In the genomic region with DNA sequence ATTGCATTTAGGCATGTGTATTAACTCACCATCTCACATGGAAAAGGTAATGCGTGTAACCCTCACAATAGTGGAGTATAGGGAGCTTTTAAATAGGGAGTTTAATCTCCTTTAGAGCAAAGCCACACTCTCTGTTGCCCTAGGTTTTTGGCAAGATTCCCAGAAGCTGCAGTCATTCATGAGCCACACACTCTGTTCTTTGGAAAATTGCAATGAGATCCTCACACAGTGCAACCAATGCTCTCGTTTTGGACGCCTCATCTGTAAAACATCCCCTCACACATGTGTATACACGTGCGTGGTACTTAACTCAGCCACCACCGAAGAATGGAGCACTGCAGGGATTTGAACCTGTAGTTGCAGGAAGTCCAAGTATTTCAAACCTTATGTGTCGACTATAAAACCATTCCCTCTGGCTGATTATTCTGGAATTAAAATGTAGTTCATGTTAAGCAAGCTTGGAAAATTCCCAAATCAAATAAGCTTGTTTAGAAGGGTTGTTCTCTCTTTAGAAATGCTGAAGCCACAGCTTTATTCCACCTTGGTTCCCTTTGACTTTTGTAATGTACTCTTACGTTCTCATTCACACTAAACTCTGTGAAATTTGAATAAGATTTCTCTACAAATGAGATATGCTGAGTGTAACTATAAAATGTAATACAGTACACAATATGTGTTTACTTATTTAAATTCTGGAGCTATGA, we compare ENCODE assay signal across 11 cellular contexts.
A peak's percentile ranks its signal among the peaks of the same experiment; 100 is the strongest.
DNase-seq lines count a peak whose midpoint lies in the region.
"Had no signal": no experiment of that assay in that cellular context is flagged by ENCODE, and none has a peak within 500 bp of the region (broad histone marks: within the 10 kb centered on the region; RNA-seq: fewer than 3 reads in every experiment).

No MANE protein-coding gene starts in this region.

- H3K4me1 ChIP-seq in effector memory CD4-positive, alpha-beta T cell (ENCODE audit: control insufficient read depth, insufficient read depth, low read length, poor library complexity, severe bottlenecking): no peaks in the 10 kb centered on the region

- H3K36me3 ChIP-seq in effector memory CD4-positive, alpha-beta T cell (ENCODE audit: control insufficient read depth, insufficient read depth, low read length): no peaks in the 10 kb centered on the region

- DNase-seq in Ammon's horn (ENCODE audit: low spot score): peak; percentile 76
- DNase-seq in NCI-H128 (lab: John Stamatoyannopoulos, UW; ENCODE audit: unreplicated experiment): peak; percentile 95
- peak; percentile 21 for DNase-seq in RPMI8226
- DNase-seq in globus pallidus (ENCODE audit: low spot score): peak; percentile 30
- no peak for DNase-seq in effector memory CD4-positive, alpha-beta T cell
- no peak for DNase-seq in stimulated activated CD4-positive, alpha-beta T cell treated with anti-CD3 and anti-CD28 coated beads, Interleukin-4, amount 100 ng/mL, for 4 hours
- DNase-seq in islet precursor cell: no peak
- no peak for DNase-seq in SIG-M5 (lab: John Stamatoyannopoulos, UW)
- DNase-seq: CD8-positive, alpha-beta T cell; cortex of kidney; stimulated activated naive CD8-positive, alpha-beta T cell treated with anti-CD3 and anti-CD28 coated beads, Interleukin-15, amount 100 ng/mL, for 72 hours had no signal

- no peak overlapping the region for H3K27ac ChIP-seq in effector memory CD4-positive, alpha-beta T cell (ENCODE audit: insufficient read depth, low read length, poor library complexity, severe bottlenecking)

- H3K27me3 ChIP-seq in effector memory CD4-positive, alpha-beta T cell (replicated peaks; ENCODE audit: control insufficient read depth, insufficient read depth, low read length, poor library complexity, severe bottlenecking): no peaks in the 10 kb centered on the region

- H3K4me3 ChIP-seq in effector memory CD4-positive, alpha-beta T cell (ENCODE audit: insufficient read depth, low read depth, low read length, poor library complexity, severe bottlenecking): no peak overlapping the region

- H3K9me3 ChIP-seq in effector memory CD4-positive, alpha-beta T cell (ENCODE audit: control insufficient read depth, low read length): no peaks in the 10 kb centered on the region

Comparison
In these comparisons a context has a peak if more than half of its experiments do, and no peak if none do; other contexts are left out.
1. DNase-seq: peak in Ammon's horn (single experiment), NCI-H128 (single experiment), RPMI8226 (single experiment) and globus pallidus (single experiment); none in effector memory CD4-positive, alpha-beta T cell (0 of 3), stimulated activated CD4-positive, alpha-beta T cell treated with anti-CD3 and anti-CD28 coated beads, Interleukin-4, amount 100 ng/mL, for 4 hours (0 of 2), islet precursor cell (single experiment) and SIG-M5 (single experiment).